In genomic region chr16:80056334-80056733, GRCh38 we compare ENCODE assay signal across 1 cellular context.
TF ChIP-seq lines count a peak whose summit lies in the region.

No MANE protein-coding gene starts in this region.

TF ChIP-seq in WTC11, 78 proteins besides CTCF, POLR2A, EP300 and RAD21 (continued from another document):
- TF ChIP-seq ELF4 (CRISPR knock-in tag; IDR thresholded peaks at IDR 0.05; ENCODE audit: low read depth) (no peak), ZNF317 (CRISPR knock-in tag; IDR thresholded peaks at IDR 0.05; ENCODE audit: borderline replicate concordance, low read depth) (no peak), JAZF1 (CRISPR knock-in tag; IDR thresholded peaks at IDR 0.05) (no peak)
- TF ChIP-seq, protein P1, sequence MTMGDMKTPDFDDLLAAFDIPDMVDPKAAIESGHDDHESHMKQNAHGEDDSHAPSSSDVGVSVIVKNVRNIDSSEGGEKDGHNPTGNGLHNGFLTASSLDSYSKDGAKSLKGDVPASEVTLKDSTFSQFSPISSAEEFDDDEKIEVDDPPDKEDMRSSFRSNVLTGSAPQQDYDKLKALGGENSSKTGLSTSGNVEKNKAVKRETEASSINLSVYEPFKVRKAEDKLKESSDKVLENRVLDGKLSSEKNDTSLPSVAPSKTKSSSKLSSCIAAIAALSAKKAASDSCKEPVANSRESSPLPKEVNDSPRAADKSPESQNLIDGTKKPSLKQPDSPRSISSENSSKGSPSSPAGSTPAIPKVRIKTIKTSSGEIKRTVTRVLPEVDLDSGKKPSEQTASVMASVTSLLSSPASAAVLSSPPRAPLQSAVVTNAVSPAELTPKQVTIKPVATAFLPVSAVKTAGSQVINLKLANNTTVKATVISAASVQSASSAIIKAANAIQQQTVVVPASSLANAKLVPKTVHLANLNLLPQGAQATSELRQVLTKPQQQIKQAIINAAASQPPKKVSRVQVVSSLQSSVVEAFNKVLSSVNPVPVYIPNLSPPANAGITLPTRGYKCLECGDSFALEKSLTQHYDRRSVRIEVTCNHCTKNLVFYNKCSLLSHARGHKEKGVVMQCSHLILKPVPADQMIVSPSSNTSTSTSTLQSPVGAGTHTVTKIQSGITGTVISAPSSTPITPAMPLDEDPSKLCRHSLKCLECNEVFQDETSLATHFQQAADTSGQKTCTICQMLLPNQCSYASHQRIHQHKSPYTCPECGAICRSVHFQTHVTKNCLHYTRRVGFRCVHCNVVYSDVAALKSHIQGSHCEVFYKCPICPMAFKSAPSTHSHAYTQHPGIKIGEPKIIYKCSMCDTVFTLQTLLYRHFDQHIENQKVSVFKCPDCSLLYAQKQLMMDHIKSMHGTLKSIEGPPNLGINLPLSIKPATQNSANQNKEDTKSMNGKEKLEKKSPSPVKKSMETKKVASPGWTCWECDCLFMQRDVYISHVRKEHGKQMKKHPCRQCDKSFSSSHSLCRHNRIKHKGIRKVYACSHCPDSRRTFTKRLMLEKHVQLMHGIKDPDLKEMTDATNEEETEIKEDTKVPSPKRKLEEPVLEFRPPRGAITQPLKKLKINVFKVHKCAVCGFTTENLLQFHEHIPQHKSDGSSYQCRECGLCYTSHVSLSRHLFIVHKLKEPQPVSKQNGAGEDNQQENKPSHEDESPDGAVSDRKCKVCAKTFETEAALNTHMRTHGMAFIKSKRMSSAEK (CRISPR knock-in tag; IDR thresholded peaks at IDR 0.05; ENCODE audit: borderline replicate concordance), result no peak
TF ChIP-seq in WTC11: peak in this region for 0.
